1 cellular context compared by ENCODE assay signal in genomic region chr17:42409467-42410351, GRCh38.
TF ChIP-seq lines count a peak whose summit lies in the region.

No MANE protein-coding gene starts in this region.

TF ChIP-seq in HepG2, 621 proteins besides CTCF, POLR2A, EP300 and RAD21:
- no peak for TF ChIP-seq ZNF496 (CRISPR knock-in tag; IDR thresholded peaks at IDR 0.05; ENCODE audit: insufficient replicate concordance)
